Comparison of ENCODE assay signal across 8 cellular contexts in genomic region chr19:45643024-45643926, GRCh38. TPM values are rescaled to one million over a fixed set of nuclear protein-coding genes. Genes with fewer than 3 reads are reported as not detected.
A peak's percentile ranks its signal among the peaks of the same experiment; 100 is the strongest.
DNase-seq lines count a peak whose midpoint lies in the region; ATAC-seq, FAIRE-seq and TF ChIP-seq lines count a peak whose summit lies in the region.

No MANE protein-coding gene starts in this region.

- peaks cover 4% of the 10 kb centered on the region for H3K36me3 Mint-ChIP-seq in nephron progenitor cell (ENCODE audit: low read depth)
- peaks cover 14% of the 10 kb centered on the region for H3K36me3 Mint-ChIP-seq in stimulated activated naive CD8-positive, alpha-beta T cell treated with anti-CD3 and anti-CD28 coated beads, Interleukin-15, Interleukin-2, amounts not matched to agents 100 ng/mL and 50 ng/mL, for 24 hours (ENCODE audit: low read depth)

- H3K9me3 Mint-ChIP-seq in nephron progenitor cell, result peaks cover 11% of the 10 kb centered on the region
- no peaks in the 10 kb centered on the region for H3K9me3 Mint-ChIP-seq in stimulated activated naive CD8-positive, alpha-beta T cell treated with anti-CD3 and anti-CD28 coated beads, Interleukin-15, Interleukin-2, amounts not matched to agents 100 ng/mL and 50 ng/mL, for 24 hours

- DNase-seq in LoVo (ENCODE audit: low spot score), result peak; percentile 80
- peak; percentile 77 for DNase-seq in RPMI7951 (ENCODE audit: low read depth)
- DNase-seq in activated T-helper 1 cell treated with anti-CD3 and anti-CD28 coated beads, Interleukin-2, amount 50 U/mL, for 16 hours (ENCODE audit: low read depth in 1 of 2, low spot score in 1 of 2), result peak; percentile 86 to 87
- DNase-seq in fibroblast of peridontal ligament (ENCODE audit: extremely low read depth), result peak; percentile 71
- peak; percentile 96 for DNase-seq in nephron progenitor cell

- peak; percentile 46 for FAIRE-seq in A204.1 (lab: Jason Lieb, UNC)

- no peak overlapping the region for H3K27ac Mint-ChIP-seq in nephron progenitor cell
- peak overlapping the region; percentile 97 for H3K27ac Mint-ChIP-seq in stimulated activated naive CD8-positive, alpha-beta T cell treated with anti-CD3 and anti-CD28 coated beads, Interleukin-15, Interleukin-2, amounts not matched to agents 100 ng/mL and 50 ng/mL, for 24 hours

- H3K27me3 Mint-ChIP-seq in nephron progenitor cell (ENCODE audit: low read depth, poor library complexity), result peaks cover 33% of the 10 kb centered on the region
- peaks cover 6% of the 10 kb centered on the region for H3K27me3 Mint-ChIP-seq in stimulated activated naive CD8-positive, alpha-beta T cell treated with anti-CD3 and anti-CD28 coated beads, Interleukin-15, Interleukin-2, amounts not matched to agents 100 ng/mL and 50 ng/mL, for 24 hours

- peak; percentile 30 for ATAC-seq in GM18907 (IDR thresholded peaks at IDR 0.05; ENCODE audit: unreplicated experiment)

- peaks cover 38% of the 10 kb centered on the region for H3K4me1 Mint-ChIP-seq in nephron progenitor cell
- peaks cover 53% of the 10 kb centered on the region for H3K4me1 Mint-ChIP-seq in stimulated activated naive CD8-positive, alpha-beta T cell treated with anti-CD3 and anti-CD28 coated beads, Interleukin-15, Interleukin-2, amounts not matched to agents 100 ng/mL and 50 ng/mL, for 24 hours (ENCODE audit: low read depth)

- TF ChIP-seq CTCF in nephron progenitor cell (IDR thresholded peaks at IDR 0.05), result peak; percentile 98

- peak overlapping the region; percentile 87 for H3K4me3 Mint-ChIP-seq in nephron progenitor cell
- H3K4me3 Mint-ChIP-seq in stimulated activated naive CD8-positive, alpha-beta T cell treated with anti-CD3 and anti-CD28 coated beads, Interleukin-15, Interleukin-2, amounts not matched to agents 100 ng/mL and 50 ng/mL, for 24 hours, result peak overlapping the region; percentile 95

RNA-seq across cellular contexts. Expression of gene EML2, which starts 4.1 kb away (rescaled TPM):
- total RNA-seq in RPMI7951 (2014; rRNA removed; shearing (Covaris generic)), result 14.4 and 20.2 TPM in 2 replicates

RNA-seq across cellular contexts. Expression of gene GIPR, which starts 24.7 kb away (rescaled TPM):
- not detected in 2 replicates for total RNA-seq in RPMI7951 (2014; rRNA removed; shearing (Covaris generic))

RNA-seq across cellular contexts. Expression of gene GPR4, which starts 41.3 kb away (rescaled TPM):
- 0.10 TPM in 1 of 2 replicates, not detected in the other for total RNA-seq in RPMI7951 (2014; rRNA removed; shearing (Covaris generic))

RNA-seq across cellular contexts. Expression of gene SNRPD2, which starts 48.5 kb away (rescaled TPM):
- total RNA-seq in RPMI7951 (2014; rRNA removed; shearing (Covaris generic)), result 474 and 568 TPM in 2 replicates

RNA-seq across cellular contexts. Expression of gene QPCTL, which starts 49.2 kb away (rescaled TPM):
- total RNA-seq in RPMI7951 (2014; rRNA removed; shearing (Covaris generic)), result 13.8 and 15.4 TPM in 2 replicates

Comparison
In these comparisons a context has a peak if more than half of its experiments do, and no peak if none do; other contexts are left out.
1. Peak in every context shown above with its lines: DNase-seq and ATAC-seq.